9 cellular contexts compared by ENCODE assay signal in genomic region chr1:24236170-24237045, GRCh38. TPM values are rescaled to one million over a fixed set of nuclear protein-coding genes. Genes with fewer than 3 reads are reported as not detected.
DNase-seq lines count a peak whose midpoint lies in the region; ATAC-seq lines count a peak whose summit lies in the region.
"Had no signal": no experiment of that assay in that cellular context is flagged by ENCODE, and none has a peak within 500 bp of the region (broad histone marks: within the 10 kb centered on the region; RNA-seq: fewer than 3 reads in every experiment).

No MANE protein-coding gene starts in this region.

- H3K36me3 Mint-ChIP-seq in activated T-cell treated with anti-CD3 and anti-CD28 coated beads, Interleukin-2, amount 50 U/mL, for 24 hours (ENCODE audit: low read depth), result no peaks in the 10 kb centered on the region

- ATAC-seq in left colon (peak; percentile 45), HG02973 (IDR thresholded peaks at IDR 0.05; ENCODE audit: unreplicated experiment) (no peak), GM21447 (IDR thresholded peaks at IDR 0.05; ENCODE audit: unreplicated experiment) (no peak)
- peak; percentile 100 for ATAC-seq in stimulated activated naive CD8-positive, alpha-beta T cell treated with anti-CD3 and anti-CD28 coated beads, Interleukin-15, amount 100 ng/mL, for 72 hours

- peak overlapping the region; percentile 2 for H3K27ac Mint-ChIP-seq in activated T-cell treated with anti-CD3 and anti-CD28 coated beads, Interleukin-2, amount 50 U/mL, for 24 hours
- H3K27ac Mint-ChIP-seq in stimulated activated naive CD8-positive, alpha-beta T cell treated with anti-CD3 and anti-CD28 coated beads, Interleukin-15, amount 100 ng/mL, for 72 hours, result peak overlapping the region in 1 of 2 donors; percentile 82

- H3K4me1 Mint-ChIP-seq in activated T-cell treated with anti-CD3 and anti-CD28 coated beads, Interleukin-2, amount 50 U/mL, for 24 hours (ENCODE audit: low read depth), result peaks cover 23% of the 10 kb centered on the region
- peaks cover 24% of the 10 kb centered on the region for H3K4me1 Mint-ChIP-seq in stimulated activated naive CD8-positive, alpha-beta T cell treated with anti-CD3 and anti-CD28 coated beads, Interleukin-15, amount 100 ng/mL, for 72 hours

- H3K9me3 Mint-ChIP-seq in activated T-cell treated with anti-CD3 and anti-CD28 coated beads, Interleukin-2, amount 50 U/mL, for 24 hours, result peaks cover 4% of the 10 kb centered on the region
- H3K9me3 Mint-ChIP-seq in stimulated activated naive CD8-positive, alpha-beta T cell treated with anti-CD3 and anti-CD28 coated beads, Interleukin-15, amount 100 ng/mL, for 72 hours, result peaks cover 0 to 14% of the 10 kb centered on the region in 2 donors

- H3K4me3 Mint-ChIP-seq in activated T-cell treated with anti-CD3 and anti-CD28 coated beads, Interleukin-2, amount 50 U/mL, for 24 hours, result no peak overlapping the region
- peak overlapping the region in 1 of 2 donors; percentile 56 for H3K4me3 Mint-ChIP-seq in stimulated activated naive CD8-positive, alpha-beta T cell treated with anti-CD3 and anti-CD28 coated beads, Interleukin-15, amount 100 ng/mL, for 72 hours

- peaks cover 13% of the 10 kb centered on the region for H3K27me3 Mint-ChIP-seq in activated T-cell treated with anti-CD3 and anti-CD28 coated beads, Interleukin-2, amount 50 U/mL, for 24 hours
- H3K27me3 Mint-ChIP-seq in stimulated activated naive CD8-positive, alpha-beta T cell treated with anti-CD3 and anti-CD28 coated beads, Interleukin-15, amount 100 ng/mL, for 72 hours, result peaks cover 16% of the 10 kb centered on the region

- peak; percentile 78 for DNase-seq in activated CD4-positive, alpha-beta T cell treated with anti-CD3 and anti-CD28 coated beads for 48 hours
- DNase-seq in activated CD4-positive, alpha-beta T cell treated with anti-CD3 and anti-CD28 coated beads, Interleukin-2, amount 50 U/mL, for 1 hour, result no peak
- peak; percentile 53 for DNase-seq in activated T-cell treated with anti-CD3 and anti-CD28 coated beads, Interleukin-2, amount 50 U/mL, for 24 hours
- no peak for DNase-seq in left colon
- DNase-seq in stimulated activated naive CD8-positive, alpha-beta T cell treated with anti-CD3 and anti-CD28 coated beads, Interleukin-15, amount 100 ng/mL, for 72 hours, result peak; percentile 56 to 72
- no peak for DNase-seq in DMS153 treated with DMSO at 0.1 percent for 48 hours (lab: John Stamatoyannopoulos, UW; ENCODE audit: unreplicated experiment)

- intact Hi-C loops in left colon (cut with DNase I, micrococcal nuclease), result no loop called here

RNA-seq across cellular contexts. Expression of gene IFNLR1, which starts 49.3 kb away (rescaled TPM):
- total RNA-seq in left colon, result 10 to 100 TPM; 11.3 to 23.2 TPM
- total RNA-seq: endothelial cell of umbilical vein had no signal

Comparison
In these comparisons a context has a peak if more than half of its experiments do, and no peak if none do; other contexts are left out.
1. DNase-seq: peak in activated CD4-positive, alpha-beta T cell treated with anti-CD3 and anti-CD28 coated beads for 48 hours (single experiment), activated T-cell treated with anti-CD3 and anti-CD28 coated beads, Interleukin-2, amount 50 U/mL, for 24 hours (single experiment) and stimulated activated naive CD8-positive, alpha-beta T cell treated with anti-CD3 and anti-CD28 coated beads, Interleukin-15, amount 100 ng/mL, for 72 hours (2 of 2); none in activated CD4-positive, alpha-beta T cell treated with anti-CD3 and anti-CD28 coated beads, Interleukin-2, amount 50 U/mL, for 1 hour (single experiment), left colon (0 of 2) and DMS153 treated with DMSO at 0.1 percent for 48 hours (single experiment).
2. ATAC-seq: peak in left colon (single experiment) and stimulated activated naive CD8-positive, alpha-beta T cell treated with anti-CD3 and anti-CD28 coated beads, Interleukin-15, amount 100 ng/mL, for 72 hours (single experiment); none in HG02973 (single experiment) and GM21447 (single experiment).